Comparison of ENCODE assay signal across 24 cellular contexts in genomic region chr5:2288466-2288865, GRCh38.
"Had no signal": no experiment of that assay in that cellular context is flagged by ENCODE, and none has a peak within 500 bp of the region (broad histone marks: within the 10 kb centered on the region; RNA-seq: fewer than 3 reads in every experiment).

No MANE protein-coding gene starts in this region.

- H3K27me3 Mint-ChIP-seq: dendritic cell treated with granulocyte-macrophage colony-stimulating factor and Interleukin-4, amounts not matched to agents 40 ng/mL and 50 ng/mL, for 4 days; effector memory CD8-positive, alpha-beta T cell had no signal

- H3K27ac Mint-ChIP-seq: dendritic cell treated with granulocyte-macrophage colony-stimulating factor and Interleukin-4, amounts not matched to agents 40 ng/mL and 50 ng/mL, for 4 days; effector memory CD8-positive, alpha-beta T cell; endodermal cell had no signal

- H3K36me3 ChIP-seq: colonic mucosa, esophagus muscularis mucosa, esophagus squamous epithelium, gastrocnemius medialis, gastroesophageal sphincter, heart left ventricle had no signal

- H3K9me3 Mint-ChIP-seq: dendritic cell treated with granulocyte-macrophage colony-stimulating factor and Interleukin-4, amounts not matched to agents 40 ng/mL and 50 ng/mL, for 4 days; endodermal cell had no signal

- ATAC-seq: effector memory CD8-positive, alpha-beta T cell; esophagus mucosa; foreskin keratinocyte; gastrocnemius medialis; gastroesophageal sphincter; heart left ventricle had no signal

- H3K9me3 ChIP-seq: colonic mucosa, esophagus muscularis mucosa, esophagus squamous epithelium, gastrocnemius medialis, heart left ventricle had no signal

- DNase-seq: colonic mucosa; cortex of kidney; dermis blood vessel endothelial cell; dorsolateral prefrontal cortex; effector CD4-positive, alpha-beta T cell; effector CD8-positive, alpha-beta T cell; effector memory CD4-positive, alpha-beta T cell; effector memory CD8-positive, alpha-beta T cell; endodermal cell; erythroblast; esophagus squamous epithelium; foreskin fibroblast; foreskin keratinocyte; foreskin melanocyte; gastrocnemius medialis; glutamatergic neuron; head of caudate nucleus; heart left ventricle had no signal

- H3K27me3 ChIP-seq: colonic mucosa, esophagus muscularis mucosa, foreskin keratinocyte, gastrocnemius medialis, heart left ventricle had no signal

- H3K4me3 ChIP-seq: colonic mucosa, coronary artery, dorsolateral prefrontal cortex, esophagus muscularis mucosa, esophagus squamous epithelium, gastrocnemius medialis, gastroesophageal sphincter, heart left ventricle had no signal

- H3K4me1 ChIP-seq: colonic mucosa, esophagus muscularis mucosa, esophagus squamous epithelium, foreskin keratinocyte, gastrocnemius medialis, gastroesophageal sphincter, heart left ventricle had no signal

- H3K27ac ChIP-seq: colonic mucosa, coronary artery, dorsolateral prefrontal cortex, epithelial cell of prostate, esophagus muscularis mucosa, esophagus squamous epithelium, foreskin keratinocyte, gastrocnemius medialis, gastroesophageal sphincter, heart left ventricle had no signal

- H3K4me3 Mint-ChIP-seq: dendritic cell treated with granulocyte-macrophage colony-stimulating factor and Interleukin-4, amounts not matched to agents 40 ng/mL and 50 ng/mL, for 4 days; effector memory CD8-positive, alpha-beta T cell; endodermal cell had no signal
